8 cellular contexts compared by ENCODE assay signal in the genomic region with DNA sequence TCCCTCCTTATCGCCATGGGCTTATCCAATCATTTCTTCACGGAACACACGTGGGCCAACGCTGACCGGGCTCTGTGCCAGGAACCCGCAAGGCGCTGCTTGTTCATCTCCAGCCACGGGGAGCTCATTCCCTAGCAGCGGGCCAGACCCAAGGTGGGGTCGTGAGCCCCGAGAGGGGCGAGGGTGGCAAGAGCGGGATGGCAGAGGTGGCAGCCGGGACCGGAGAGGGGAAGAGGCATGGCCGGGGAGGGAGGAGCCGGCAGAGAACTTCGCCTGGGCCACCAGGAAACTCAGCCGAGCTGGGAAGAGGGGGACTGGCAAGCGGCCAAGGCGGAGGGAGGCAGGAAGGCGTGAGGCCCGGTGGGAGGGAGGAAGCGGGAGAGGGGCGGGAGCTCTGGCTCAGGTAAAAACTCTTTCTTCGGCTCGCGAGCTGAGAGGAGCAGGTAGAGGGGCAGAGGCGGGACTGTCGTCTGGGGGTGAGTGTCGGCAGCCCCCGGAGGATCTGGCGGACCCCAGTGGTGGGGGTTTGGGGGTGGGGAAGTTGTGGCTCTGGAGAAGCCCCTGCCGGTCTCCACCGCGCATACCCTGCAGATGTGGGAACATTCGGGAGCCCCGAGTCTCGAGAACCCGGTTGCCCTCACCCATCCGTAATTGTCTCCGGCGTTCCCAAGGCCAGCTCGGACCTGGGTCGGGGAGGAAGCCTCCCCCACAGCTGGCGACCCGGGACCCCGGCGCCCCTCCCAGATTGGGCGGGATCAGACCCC. TPM values are rescaled to one million over a fixed set of nuclear protein-coding genes. Genes with fewer than 3 reads are reported as not detected.
DNase-seq lines count a peak whose midpoint lies in the region; ATAC-seq and TF ChIP-seq lines count a peak whose summit lies in the region.

Gene B3GNT3 (plus strand): TSS at position 408 of the 764 bp plus-strand sequence. CDS start 12,670 bp downstream, outside the sequence.

- H3K9ac ChIP-seq in adipocyte (ENCODE audit: low read length): no peak within 1 kb of the TSS

- DNase-seq in D341Med (ENCODE audit: low spot score) (peak; percentile 60), LoVo (ENCODE audit: low spot score) (peak; percentile 94), adipocyte (ENCODE audit: low read depth) (peak; percentile 19), lung microvascular endothelial cell (ENCODE audit: low read depth in 2 of 2) (peak; percentile 16 to 56), H4 (ENCODE audit: low spot score) (no peak), spleen (no peak)

- 3 to 15% (median 8%) methylated on average over 39 to 50 of the region's 50 CpGs for WGBS in spleen, 5 donors

- peak within 1 kb of the TSS in 1 of 8 donors; percentile 16 for H3K27ac ChIP-seq in spleen

- H3K4me1 ChIP-seq in adipocyte (ENCODE audit: control insufficient read depth, insufficient read depth, low read length) (peaks cover 4% of the 10 kb centered on the region), spleen (peaks cover 0 to 52% (median 28%) of the 10 kb centered on the region in 6 donors)

- intact Hi-C loops in spleen (cut with DNase I; ENCODE audit: low total_unique reads): no loop called here

- H3K9me3 ChIP-seq in adipocyte (ENCODE audit: control insufficient read depth, low read length) (no peaks in the 10 kb centered on the region), spleen (no peaks in the 10 kb centered on the region)

- H3K36me3 ChIP-seq in adipocyte (ENCODE audit: control insufficient read depth, insufficient read depth, low read length, severe bottlenecking): no peaks in the 10 kb centered on the region
- H3K36me3 ChIP-seq in spleen: no peaks in the 10 kb centered on the region

- ATAC-seq in HG02798 (IDR thresholded peaks at IDR 0.05; ENCODE audit: poor library complexity, unreplicated experiment) (no peak), GM18861 (IDR thresholded peaks at IDR 0.05; ENCODE audit: unreplicated experiment) (no peak)

- TF ChIP-seq CTCF in spleen (IDR thresholded peaks at IDR 0.05 in 8 of 11, conservative IDR thresholded peaks at IDR 0.05 in 3 of 11): no peak

- H3K27me3 ChIP-seq in adipocyte (replicated peaks; ENCODE audit: control insufficient read depth, insufficient read depth, low read length) (peaks cover 54% of the 10 kb centered on the region), spleen (replicated peaks in 1 of 7) (peaks cover 3 to 53% (median 25%) of the 10 kb centered on the region in 7 donors)

- TF ChIP-seq POLR2A in spleen (IDR thresholded peaks at IDR 0.05): no peak

- H3K4me3 ChIP-seq in adipocyte (ENCODE audit: low read length) (no peak within 1 kb of the TSS), spleen (peak within 1 kb of the TSS in 4 of 8 donors; percentile 10 to 60 (median 10))

RNA-seq across cellular contexts. Expression of gene B3GNT3, which starts in this region (rescaled TPM):
- total RNA-seq in lung microvascular endothelial cell: 0.22 TPM in 1 of 2 replicates, not detected in the other
- total RNA-seq in H4 (2014; rRNA removed; shearing (Covaris generic)): not detected in 2 replicates
- 1 to 10 TPM in 2 of 7 donors, under 1 TPM in 3, not detected in 2; 0.36 to 1.6 (median 0.88) TPM for total RNA-seq in spleen
- polyA plus RNA-seq in spleen: under 1 TPM in 2 of 3 donors, not detected in 1; 0.05 to 0.16 TPM

Comparison
In these comparisons a context has a peak if more than half of its experiments do, and no peak if none do; other contexts are left out.
1. Peak in DNase-seq in lung microvascular endothelial cell; RNA of the gene not detected or under 1 TPM.
2. DNase-seq: peak in D341Med (single experiment), LoVo (single experiment) and adipocyte (single experiment); none in H4 (single experiment) and spleen (single experiment).